In the genomic region with DNA sequence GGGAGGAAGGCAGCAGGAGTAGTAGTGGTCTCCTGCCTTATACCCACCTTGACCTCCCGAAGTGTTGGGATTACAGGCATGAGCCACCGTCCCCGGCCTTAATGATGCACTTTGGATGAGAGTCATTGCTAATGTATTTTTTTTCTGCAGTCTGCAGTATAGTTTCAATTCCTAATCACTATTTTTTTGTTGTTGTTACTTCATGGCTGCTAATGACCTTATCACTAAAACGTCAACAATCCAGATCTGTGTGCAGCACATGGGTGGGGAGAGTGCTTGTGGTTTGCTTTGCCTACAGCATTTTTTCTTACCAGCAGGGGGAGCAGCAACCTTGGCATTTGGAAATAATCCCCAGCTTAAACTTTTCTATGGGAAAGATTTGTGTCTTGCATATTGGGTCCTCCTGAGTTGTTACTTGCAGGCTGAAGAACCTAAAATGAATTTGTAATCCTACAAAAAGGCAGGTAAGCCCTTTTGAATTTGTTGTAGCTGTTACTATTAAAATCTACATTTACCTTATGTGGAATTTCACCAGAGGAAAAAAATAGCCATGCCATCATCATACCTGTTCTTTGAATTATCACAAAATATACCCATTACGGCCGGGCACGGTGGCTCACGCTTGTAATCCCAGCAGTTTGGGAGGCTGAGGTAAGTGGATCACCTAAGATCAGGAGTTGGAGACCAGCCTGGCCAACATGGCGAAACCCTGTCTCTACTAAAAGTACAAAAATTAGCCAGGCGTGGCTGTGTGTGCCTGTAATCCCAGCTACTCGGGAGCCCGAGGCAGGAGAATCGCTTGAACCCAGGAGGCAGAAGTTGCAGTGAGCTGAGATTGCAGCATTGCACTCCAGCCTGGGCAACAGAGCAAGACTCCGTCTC, we compare ENCODE assay signal across 1 cellular context.
TF ChIP-seq lines count a peak whose summit lies in the region.

No MANE protein-coding gene starts in this region.

TF ChIP-seq in HepG2, 621 proteins besides CTCF, POLR2A, EP300 and RAD21:
- TF ChIP-seq TEAD3 (CRISPR knock-in tag; optimal IDR thresholded peaks at IDR 0.05; ENCODE audit: borderline replicate concordance): peak; percentile 48
- peak; percentile 67; the same call in 1 of the 2 replicates for TF ChIP-seq SMC3 (IDR thresholded peaks at IDR 0.05; ENCODE audit: low read length)
- TF ChIP-seq STAG1 (CRISPR knock-in tag; IDR thresholded peaks at IDR 0.05): peak; percentile 67
- no peak for TF ChIP-seq ZNF562 (CRISPR knock-in tag; IDR thresholded peaks at IDR 0.05; ENCODE audit: borderline replicate concordance)
- peak; percentile 74 for TF ChIP-seq ZNF7 (CRISPR knock-in tag; IDR thresholded peaks at IDR 0.05)
- TF ChIP-seq SRSF1 (optimal IDR thresholded peaks at IDR 0.05; ENCODE audit: low read depth, low read length): no peak
- TF ChIP-seq SPEN (CRISPR knock-in tag; IDR thresholded peaks at IDR 0.05; ENCODE audit: low read depth): no peak
- no peak for TF ChIP-seq AFF4 (CRISPR knock-in tag; IDR thresholded peaks at IDR 0.05)
- TF ChIP-seq SOX6 (IDR thresholded peaks at IDR 0.05): no peak
- no peak for TF ChIP-seq SOX6 (CRISPR knock-in tag; IDR thresholded peaks at IDR 0.05)
- TF ChIP-seq SMAD3 (CRISPR knock-in tag; IDR thresholded peaks at IDR 0.05): 0 out of 2 replicates have a peak, but pooled peaks have one; percentile 47
